Comparison of ENCODE assay signal across 10 cellular contexts in the genomic region with DNA sequence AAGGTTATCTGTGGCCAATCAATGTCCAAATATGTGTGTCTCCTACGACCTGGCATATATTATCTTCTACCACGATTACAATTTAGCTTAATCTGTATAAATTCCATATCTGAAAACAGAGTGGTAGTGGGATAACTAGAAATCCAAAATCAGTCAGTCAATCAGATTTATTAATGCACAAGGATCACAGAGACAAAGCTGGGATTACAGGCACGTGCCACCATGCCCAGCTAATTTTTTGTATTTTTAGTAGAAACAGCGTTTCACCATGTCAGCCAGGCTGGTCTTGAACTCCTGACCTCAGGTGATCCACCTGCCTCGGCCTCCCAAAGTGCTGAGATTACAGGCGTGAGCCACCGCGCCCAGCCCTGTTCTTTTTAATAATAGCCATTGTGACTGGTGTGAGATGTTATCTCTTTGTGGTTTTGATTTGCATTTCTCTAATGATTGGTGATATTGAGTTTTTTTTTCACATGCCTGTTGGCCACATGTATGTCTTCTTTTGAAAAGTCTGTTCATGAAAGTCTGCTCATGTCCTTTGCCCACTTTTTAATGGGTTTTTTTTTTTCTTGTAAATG. TPM values are rescaled to one million over a fixed set of nuclear protein-coding genes. Genes with fewer than 3 reads are reported as not detected.
"Had no signal": no experiment of that assay in that cellular context is flagged by ENCODE, and none has a peak within 500 bp of the region (broad histone marks: within the 10 kb centered on the region; RNA-seq: fewer than 3 reads in every experiment).

No MANE protein-coding gene starts in this region.

RNA-seq across cellular contexts. Expression of a gene that starts 11.3 kb away (rescaled TPM):
- total RNA-seq: MCF 10A, SJCRH30 had no signal

RNA-seq across cellular contexts. Expression of a gene that starts 43.6 kb away (rescaled TPM):
- total RNA-seq: HT-29; LHCN-M2; MCF 10A; NCI-H460; PC-9; Peyer's patch; Right ventricle myocardium inferior; RPMI7951; SJCRH30; T-helper 1 cell treated with Interleukin-12 subunit alpha and Interleukin-12 subunit beta and Interleukin-4 antibody, amounts not matched to agents 30 ng/mL and 1 ng/mL, for 36 hours had no signal
